ENCODE assay signal across 24 cellular contexts in the genomic region with DNA sequence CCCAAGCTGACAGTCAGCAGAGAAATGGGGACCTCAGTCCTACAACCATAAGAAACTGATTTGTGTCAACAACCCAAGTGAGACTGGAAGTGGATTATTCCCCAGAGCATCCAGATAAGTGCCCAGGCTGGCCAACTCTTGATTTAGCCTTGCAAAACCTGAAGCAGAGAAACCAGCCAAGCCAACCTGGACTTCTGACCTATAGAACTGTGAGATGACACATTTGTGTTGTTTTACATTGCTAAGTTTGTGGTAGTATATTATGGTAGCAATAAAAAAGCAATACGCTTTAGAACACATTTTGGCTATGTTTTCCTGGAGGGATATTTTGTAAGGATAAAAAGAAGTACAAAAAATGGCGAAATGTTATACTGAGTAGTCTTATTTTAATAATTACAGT. TPM values are rescaled to one million over a fixed set of nuclear protein-coding genes. Genes with fewer than 3 reads are reported as not detected.
A peak's percentile ranks its signal among the peaks of the same experiment; 100 is the strongest.
DNase-seq lines count a peak whose midpoint lies in the region; ATAC-seq, FAIRE-seq and TF ChIP-seq lines count a peak whose summit lies in the region.
"Had no signal": no experiment of that assay in that cellular context is flagged by ENCODE, and none has a peak within 500 bp of the region (broad histone marks: within the 10 kb centered on the region; RNA-seq: fewer than 3 reads in every experiment).

No MANE protein-coding gene starts in this region.

- TF ChIP-seq POLR2A in GM18505 (IDR thresholded peaks at IDR 0.05; ENCODE audit: borderline replicate concordance, extremely low read depth, insufficient read depth, insufficient read length) = no peak

- 0 out of 2 replicates have a peak overlapping the region, but pooled peaks have one; percentile 25 for H2AFZ ChIP-seq in PC-9

- no peak for TF ChIP-seq CTCF in PC-9 (conservative IDR thresholded peaks at IDR 0.05)

- H3K79me2 ChIP-seq in PC-9 (ENCODE audit: low read depth) = no peaks in the 10 kb centered on the region

- H3K4me2 ChIP-seq in PC-9 = no peak overlapping the region
- H3K4me2 ChIP-seq: A549; BLaER1 treated with 17β-estradiol and CSF1 and Interleukin-3, amounts not matched to agents 10 nM and 100 nM had no signal

- no peaks in the 10 kb centered on the region for H4K20me1 ChIP-seq in PC-9 (ENCODE audit: insufficient read depth)
- H4K20me1 ChIP-seq: BLaER1 treated with 17β-estradiol and CSF1 and Interleukin-3, amounts not matched to agents 10 nM and 100 nM had no signal

- H3K4me1 ChIP-seq in PC-9 (replicated peaks; ENCODE audit: insufficient read depth) (no peaks in the 10 kb centered on the region), small intestine (ENCODE audit: control insufficient read depth in 2 of 2, insufficient read depth in 1 of 2, low read depth in 1 of 2, low read length in 1 of 2) (no peaks in the 10 kb centered on the region)
- H3K4me1 ChIP-seq: A549; BE2C; BLaER1 treated with 17β-estradiol and CSF1 and Interleukin-3, amounts not matched to agents 10 nM and 100 nM had no signal

- POLR2A ChIA-PET in PC-9 (lab: Charles Lee; ENCODE audit: unreplicated experiment) = no interaction called here

- H3F3A ChIP-seq in PC-9 (ENCODE audit: insufficient read depth, low read depth) = no peaks in the 10 kb centered on the region

- H3K27me3 ChIP-seq in PC-9 (ENCODE audit: insufficient read depth, low read depth) = no peaks in the 10 kb centered on the region
- H3K27me3 ChIP-seq in small intestine (ENCODE audit: control insufficient read depth in 2 of 2, insufficient read depth in 2 of 2, low read length in 2 of 2) = no peaks in the 10 kb centered on the region
- H3K27me3 ChIP-seq: BE2C; BLaER1 treated with 17β-estradiol and CSF1 and Interleukin-3, amounts not matched to agents 10 nM and 100 nM had no signal

- no peaks in the 10 kb centered on the region for H3K36me3 ChIP-seq in PC-9 (ENCODE audit: low read depth)
- H3K36me3 ChIP-seq in small intestine (ENCODE audit: control insufficient read depth in 2 of 2, insufficient read depth in 2 of 2, low read length in 2 of 2) = no peaks in the 10 kb centered on the region
- H3K36me3 ChIP-seq: BE2C; BLaER1 treated with 17β-estradiol and CSF1 and Interleukin-3, amounts not matched to agents 10 nM and 100 nM had no signal

- H3K27ac ChIP-seq in PC-9 (no peak overlapping the region), small intestine (ENCODE audit: low read depth in 1 of 2, low read length in 1 of 2) (no peak overlapping the region)
- H3K27ac ChIP-seq: A549; BLaER1 treated with 17β-estradiol and CSF1 and Interleukin-3, amounts not matched to agents 10 nM and 100 nM had no signal

- CTCF ChIA-PET in PC-9 (lab: Charles Lee) = no interaction called here

- H3K9me3 ChIP-seq in PC-9 (ENCODE audit: insufficient read depth, low read depth) (peaks cover 8% of the 10 kb centered on the region; the same call in 1 of the 2 replicates), small intestine (ENCODE audit: control insufficient read depth, low read depth) (no peaks in the 10 kb centered on the region)
- H3K9me3 ChIP-seq: BE2C had no signal

- ATAC-seq in left colon (peak; percentile 92), Right ventricle myocardium superior (ENCODE audit: poor library complexity) (no peak), GM18505 (IDR thresholded peaks at IDR 0.05; ENCODE audit: unreplicated experiment) (no peak)
- ATAC-seq: A549, GM12878 had no signal

- no peak for FAIRE-seq in small intestine (lab: Jason Lieb, UNC)
- FAIRE-seq: A549, D721Med, GM12878, GM18507 had no signal

- no peaks in the 10 kb centered on the region for H3K9me2 ChIP-seq in PC-9 (ENCODE audit: insufficient read depth)

- H3K4me3 ChIP-seq in PC-9 = no peak overlapping the region
- H3K4me3 ChIP-seq in small intestine (ENCODE audit: low read depth in 1 of 2, low read length in 2 of 2) = no peak overlapping the region
- H3K4me3 ChIP-seq: A549; BLaER1 treated with 17β-estradiol and CSF1 and Interleukin-3, amounts not matched to agents 10 nM and 100 nM; GM12878 had no signal

- DNase-seq in PC-9 (no peak), left colon (no peak), small intestine (peak; percentile 4), Right ventricle myocardium superior (no peak), glomerular visceral epithelial cell (ENCODE audit: extremely low spot score) (no peak)
- DNase-seq: 8988T; ACHN; AML-193; BE2C; CD4-positive, alpha-beta T cell; CD8-positive, alpha-beta memory T cell; DMS 273 treated with DMSO at 0.1 percent for 48 hours; DMS79; EL; GDM1; GOT3; H7; HCEC 1CT had no signal

- no TSS peak for BruUV-seq in PC-9 (replicated peaks; lab: Mats Ljungman, UMichigan)

- intact Hi-C loops in PC-9 (cut with micrococcal nuclease; ENCODE audit: unreplicated experiment) = no loop called here
- intact Hi-C loops in left colon (cut with DNase I, micrococcal nuclease) = no loop called here
- intact Hi-C loops in Right ventricle myocardium superior (cut with DNase I) = no loop called here

- WGBS in small intestine, 3 donors = 85 to 87% (median 86%) methylated on average over 2 of the region's 2 CpGs

RNA-seq across cellular contexts. Expression of gene CCDC6, which starts 19.7 kb away (rescaled TPM):
- total RNA-seq in PC-9 (2021) (66.2 and 91.9 TPM in 2 replicates), left colon (10 to 100 TPM; 54.9 to 60.7 TPM), Right ventricle myocardium superior (15.0 TPM)
- polyA plus RNA-seq in small intestine = 10 to 100 TPM; 16.5 to 26.2 (median 23.2) TPM
